Comparison of ENCODE assay signal across 19 cellular contexts in genomic region chr9:27425827-27426716, GRCh38.
DNase-seq lines count a peak whose midpoint lies in the region; ATAC-seq and TF ChIP-seq lines count a peak whose summit lies in the region.
"Had no signal": no experiment of that assay in that cellular context is flagged by ENCODE, and none has a peak within 500 bp of the region (broad histone marks: within the 10 kb centered on the region; RNA-seq: fewer than 3 reads in every experiment).

No MANE protein-coding gene starts in this region.

- no peaks in the 10 kb centered on the region for H3K9me3 Mint-ChIP-seq in stimulated activated memory B cell treated with anti-CD40 and anti-IgM and Interleukin-4, amounts not matched to agents 10 μg/mL and 1 μg/mL and 100 μg/mL, for 72 hours
- H3K9me3 Mint-ChIP-seq: central memory CD8-positive, alpha-beta T cell; T-cell had no signal

- no peak overlapping the region for H3K4me3 ChIP-seq in H7 (ENCODE audit: insufficient read depth, low read depth, low read length)
- H3K4me3 ChIP-seq: GM23248 had no signal

- H3K27ac Mint-ChIP-seq in stimulated activated memory B cell treated with anti-CD40 and anti-IgM and Interleukin-4, amounts not matched to agents 10 μg/mL and 1 μg/mL and 100 μg/mL, for 72 hours = peak overlapping the region; percentile 41
- H3K27ac Mint-ChIP-seq: activated naive CD8-positive, alpha-beta T cell; T-cell had no signal

- H3K4me1 Mint-ChIP-seq in stimulated activated memory B cell treated with anti-CD40 and anti-IgM and Interleukin-4, amounts not matched to agents 10 μg/mL and 1 μg/mL and 100 μg/mL, for 72 hours = peaks cover 73% of the 10 kb centered on the region
- H3K4me1 Mint-ChIP-seq: central memory CD8-positive, alpha-beta T cell; T-cell had no signal

- POLR2A ChIA-PET in RWPE1 (lab: Yijun Ruan, JAX; ENCODE audit: low non-redundant PET) = no interaction called here

- peak; percentile 13 for DNase-seq in H7
- DNase-seq in RWPE1 (ENCODE audit: low spot score) = no peak
- no peak for DNase-seq in GDM1 (lab: John Stamatoyannopoulos, UW)
- DNase-seq in KG1 (lab: John Stamatoyannopoulos, UW) = no peak
- DNase-seq: activated CD8-positive, alpha-beta memory T cell treated with anti-CD3 and anti-CD28 coated beads, Interleukin-2, amount 50 U/mL, for 4 hours; erythroblast; GM23248; hippocampal formation; NCI-H226; stimulated activated naive CD4-positive, alpha-beta T cell treated with Interleukin-2 at 50 U/mL for 16 hours; T-cell had no signal

- peak overlapping the region; percentile 92 for H3K27ac ChIP-seq in RWPE1
- H3K27ac ChIP-seq: GM23248, HL-60 had no signal

- CTCF ChIA-PET in RWPE1 (lab: Yijun Ruan, JAX) = no interaction called here

- H3K4me3 Mint-ChIP-seq in stimulated activated memory B cell treated with anti-CD40 and anti-IgM and Interleukin-4, amounts not matched to agents 10 μg/mL and 1 μg/mL and 100 μg/mL, for 72 hours = no peak overlapping the region
- H3K4me3 Mint-ChIP-seq: activated naive CD8-positive, alpha-beta T cell; central memory CD8-positive, alpha-beta T cell; T-cell had no signal

- TF ChIP-seq CTCF in RWPE1 (conservative IDR thresholded peaks at IDR 0.05; ENCODE audit: low read depth) = no peak

- H3K36me3 Mint-ChIP-seq in stimulated activated memory B cell treated with anti-CD40 and anti-IgM and Interleukin-4, amounts not matched to agents 10 μg/mL and 1 μg/mL and 100 μg/mL, for 72 hours = peaks cover 15% of the 10 kb centered on the region
- H3K36me3 Mint-ChIP-seq: activated naive CD8-positive, alpha-beta T cell; T-cell had no signal

- H3K36me3 ChIP-seq in H7 (replicated peaks; ENCODE audit: control insufficient read depth, insufficient read depth, low read length) = no peaks in the 10 kb centered on the region

- no peaks in the 10 kb centered on the region for H3K27me3 ChIP-seq in H7 (ENCODE audit: control insufficient read depth, insufficient read depth, low read length)

- no peaks in the 10 kb centered on the region for H3K27me3 Mint-ChIP-seq in stimulated activated memory B cell treated with anti-CD40 and anti-IgM and Interleukin-4, amounts not matched to agents 10 μg/mL and 1 μg/mL and 100 μg/mL, for 72 hours
- H3K27me3 Mint-ChIP-seq: activated naive CD8-positive, alpha-beta T cell had no signal

- ATAC-seq in esophagus mucosa = peak; percentile 34
- ATAC-seq in stimulated activated memory B cell treated with anti-CD40 and anti-IgM and Interleukin-4, amounts not matched to agents 10 μg/mL and 1 μg/mL and 100 μg/mL, for 72 hours = no peak
- ATAC-seq in HG03097 (IDR thresholded peaks at IDR 0.05; ENCODE audit: low FRiP score, unreplicated experiment) = no peak
- ATAC-seq in GM21423 (IDR thresholded peaks at IDR 0.05; ENCODE audit: unreplicated experiment) = no peak
- ATAC-seq: Panc1, T-cell had no signal
